10 cellular contexts compared by ENCODE assay signal in the genomic region with DNA sequence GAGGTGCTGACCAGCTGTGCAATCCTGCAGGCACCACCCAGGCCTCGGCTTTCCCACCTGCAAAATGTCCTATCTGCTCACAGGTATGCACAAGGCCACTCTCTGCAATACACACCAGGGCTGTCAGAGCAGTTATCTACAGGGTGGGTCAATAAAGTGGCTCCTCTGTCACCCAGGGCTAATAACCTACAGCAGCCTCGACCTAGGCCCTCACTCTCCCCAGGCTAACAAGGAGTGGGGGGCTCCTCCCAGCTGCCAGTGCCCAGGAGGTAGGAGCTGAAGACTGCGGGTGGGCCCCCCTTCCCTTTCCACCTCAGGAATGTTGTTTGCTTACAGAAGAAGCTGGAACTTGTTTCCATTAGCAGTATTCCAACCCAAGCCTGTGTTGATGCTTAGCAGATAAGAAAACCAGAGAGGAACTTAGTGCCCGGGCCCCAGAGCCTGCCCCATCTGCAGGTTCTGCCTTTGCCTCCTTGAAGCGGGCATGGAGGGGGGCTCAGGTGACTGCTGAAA. TPM values are rescaled to one million over a fixed set of nuclear protein-coding genes. Genes with fewer than 3 reads are reported as not detected.
DNase-seq lines count a peak whose midpoint lies in the region; ATAC-seq and TF ChIP-seq lines count a peak whose summit lies in the region.
"Had no signal": no experiment of that assay in that cellular context is flagged by ENCODE, and none has a peak within 500 bp of the region (broad histone marks: within the 10 kb centered on the region; RNA-seq: fewer than 3 reads in every experiment).

No MANE protein-coding gene starts in this region.

- 0 out of 2 replicates have a peak, but pooled peaks cover 3% of the 10 kb centered on the region for H3K36me3 ChIP-seq in MM.1S (replicated peaks; ENCODE audit: insufficient read depth, low read length)

- peaks cover 95% of the 10 kb centered on the region for H3K4me1 Mint-ChIP-seq in nephron progenitor cell

- TF ChIP-seq CTCF in MM.1S (IDR thresholded peaks at IDR 0.05; ENCODE audit: low read length) (no peak), dorsolateral prefrontal cortex (IDR thresholded peaks at IDR 0.05 in 54 of 56, conservative IDR thresholded peaks at IDR 0.05 in 2 of 56; ENCODE audit: low read depth in 1 of 56, partially characterized antibody in 56 of 56) (no peak), nephron progenitor cell (IDR thresholded peaks at IDR 0.05) (no peak), omental fat pad (IDR thresholded peaks at IDR 0.05) (no peak)

- peak overlapping the region; percentile 1; the same call in 1 of the 2 replicates for H3K4me2 ChIP-seq in MM.1S (ENCODE audit: low read depth, low read length)

- DNase-seq in AG20443 (ENCODE audit: low spot score): peak; percentile 28
- no peak for DNase-seq in MM.1S
- no peak for DNase-seq in dorsolateral prefrontal cortex
- DNase-seq in nephron progenitor cell: no peak
- DNase-seq in NCI-H82 (lab: John Stamatoyannopoulos, UW): no peak
- DNase-seq in cortex of kidney (lab: John Stamatoyannopoulos, UW): no peak
- no peak for DNase-seq in omental fat pad (ENCODE audit: low spot score)
- DNase-seq in RPMI8226: no peak
- DNase-seq: NCI-H1930 had no signal

- H3K9ac ChIP-seq in MM.1S (ENCODE audit: low read length): no peak overlapping the region

- H3K27ac Mint-ChIP-seq in nephron progenitor cell: peak overlapping the region; percentile 76

- peaks cover 75% of the 10 kb centered on the region for H3K4me1 ChIP-seq in MM.1S (ENCODE audit: low read length)

- H3K9me3 Mint-ChIP-seq in nephron progenitor cell: no peaks in the 10 kb centered on the region

- intact Hi-C loops in dorsolateral prefrontal cortex (cut with DNase I): no loop called here

- no peak overlapping the region for H2AFZ ChIP-seq in MM.1S (ENCODE audit: low read length)

- no peak overlapping the region for H3K4me3 Mint-ChIP-seq in nephron progenitor cell

- H3K9me3 ChIP-seq in MM.1S (replicated peaks; ENCODE audit: insufficient read depth, low read length): no peaks in the 10 kb centered on the region
- H3K9me3 ChIP-seq: HAP-1 had no signal

- no peak overlapping the region for H3K27ac ChIP-seq in MM.1S (ENCODE audit: low read length)
- peak overlapping the region in 41 of 59 donors; percentile 0 to 78 (median 41) for H3K27ac ChIP-seq in dorsolateral prefrontal cortex

- H3K9me2 ChIP-seq in MM.1S (replicated peaks; ENCODE audit: insufficient read depth, low read length): no peaks in the 10 kb centered on the region

- no peak for ATAC-seq in omental fat pad (ENCODE audit: low FRiP score)

- H3K4me3 ChIP-seq in MM.1S (ENCODE audit: low read length) (no peak overlapping the region), dorsolateral prefrontal cortex (peak overlapping the region in 2 of 59 donors; percentile 5 to 36)
- H3K4me3 ChIP-seq: HAP-1 had no signal

- no peaks in the 10 kb centered on the region for H3K27me3 Mint-ChIP-seq in nephron progenitor cell (ENCODE audit: low read depth, poor library complexity)

- no peaks in the 10 kb centered on the region for H3K27me3 ChIP-seq in MM.1S (replicated peaks; ENCODE audit: insufficient read depth, low read length)
- no peaks in the 10 kb centered on the region for H3K27me3 ChIP-seq in dorsolateral prefrontal cortex

- H3K36me3 Mint-ChIP-seq in nephron progenitor cell (ENCODE audit: low read depth): peaks cover 7% of the 10 kb centered on the region

- H3K79me2 ChIP-seq in MM.1S (ENCODE audit: low read length): peaks cover 100% of the 10 kb centered on the region

- H4K20me1 ChIP-seq in MM.1S (ENCODE audit: insufficient read depth, low read length): peaks cover 79% of the 10 kb centered on the region

- H3F3A ChIP-seq in MM.1S (ENCODE audit: insufficient read depth, low read length): peaks cover 45% of the 10 kb centered on the region

RNA-seq across cellular contexts. Expression of gene MYH9, which starts 26.8 kb away (rescaled TPM):
- total RNA-seq in dorsolateral prefrontal cortex (100 to 1,000 TPM in 119 of 120 experiments, 10 to 100 TPM in 1; 95.7 to 282 (median 162) TPM), omental fat pad (100 to 1,000 TPM; 225 to 463 (median 370) TPM)
